19 cellular contexts compared by ENCODE assay signal in the genomic region with DNA sequence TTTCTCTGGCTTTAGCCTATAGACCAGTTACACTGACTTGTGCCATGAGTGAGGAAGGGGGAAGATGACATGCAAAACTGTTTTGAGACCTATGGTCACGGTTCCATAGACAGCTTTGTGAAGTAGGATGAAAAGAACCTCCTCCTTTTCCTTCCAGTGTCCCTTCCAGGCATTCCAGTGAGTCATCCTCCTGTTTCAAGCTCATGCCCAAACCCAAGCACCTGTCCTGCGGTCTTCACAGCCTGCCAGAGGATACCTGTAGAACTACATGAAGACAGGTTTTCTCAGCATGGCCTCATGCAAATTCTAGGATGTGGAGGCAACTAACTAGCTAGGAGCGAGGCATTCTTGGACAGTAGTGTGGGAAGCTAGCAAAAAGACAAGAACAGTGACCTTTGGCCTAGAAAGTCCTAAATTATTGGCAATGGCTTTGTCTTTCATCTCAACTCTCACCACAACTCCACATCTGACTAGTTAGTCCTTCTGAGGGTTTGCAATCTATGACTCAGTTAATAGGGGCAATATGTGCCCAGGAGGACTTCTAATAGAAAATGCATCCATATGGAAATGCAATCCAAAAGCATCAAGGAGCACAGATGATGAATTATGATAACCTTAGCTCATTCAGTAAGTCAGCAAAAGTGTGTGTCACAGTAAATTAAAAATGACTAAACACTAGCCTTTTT.
DNase-seq lines count a peak whose midpoint lies in the region; ATAC-seq, FAIRE-seq and TF ChIP-seq lines count a peak whose summit lies in the region.
"Had no signal": no experiment of that assay in that cellular context is flagged by ENCODE, and none has a peak within 500 bp of the region (broad histone marks: within the 10 kb centered on the region; RNA-seq: fewer than 3 reads in every experiment).

No MANE protein-coding gene starts in this region.

- H3K4me3 Mint-ChIP-seq in activated CD4-positive, alpha-beta T cell treated with anti-CD3 and anti-CD28 coated beads, Interleukin-2, amount 10 ng/mL, durations not matched to agents 24 days and 14 days, result no peak overlapping the region
- H3K4me3 Mint-ChIP-seq in activated CD4-positive, alpha-beta T cell treated with anti-CD3 and anti-CD28 coated beads for 36 hours, result no peak overlapping the region
- H3K4me3 Mint-ChIP-seq in astrocyte (ENCODE audit: unreplicated experiment), result no peak overlapping the region
- H3K4me3 Mint-ChIP-seq: IgD-negative memory B cell had no signal

- DNase-seq in activated CD4-positive, alpha-beta T cell treated with anti-CD3 and anti-CD28 coated beads, Interleukin-2, amount 10 ng/mL, durations not matched to agents 24 days and 14 days, result peak; percentile 27
- DNase-seq in activated CD4-positive, alpha-beta T cell treated with anti-CD3 and anti-CD28 coated beads for 36 hours, result no peak
- DNase-seq in astrocyte (ENCODE audit: low read depth), result peak; percentile 4
- peak; percentile 11 for DNase-seq in fibroblast of the aortic adventitia (ENCODE audit: low read depth)
- DNase-seq in MV-4-11 (lab: John Stamatoyannopoulos, UW), result no peak
- DNase-seq in NCI-H446 treated with DMSO at 0.1 percent for 48 hours (lab: John Stamatoyannopoulos, UW), result no peak
- no peak for DNase-seq in NCI-H2171 treated with DMSO at 0.1 percent for 48 hours (lab: John Stamatoyannopoulos, UW)
- no peak for DNase-seq in SIG-M5 (lab: John Stamatoyannopoulos, UW)
- DNase-seq: DMS 273 treated with DMSO at 0.1 percent for 48 hours, NCI-H1436 treated with DMSO at 0.1 percent for 48 hours, NCI-H2081 treated with DMSO at 0.1 percent for 48 hours, NCI-H748 treated with DMSO at 0.1 percent for 48 hours, SHP77 treated with DMSO at 0.1 percent for 48 hours, SW 1271 had no signal

- no peak overlapping the region for H3K27ac ChIP-seq in astrocyte (ENCODE audit: low read depth, low read length)
- H3K27ac ChIP-seq: 22Rv1; BLaER1 treated with 17β-estradiol and CSF1 and Interleukin-3, amounts not matched to agents 10 nM and 100 nM had no signal

- no peak overlapping the region for H3K9ac ChIP-seq in astrocyte (ENCODE audit: low read length)
- H3K9ac ChIP-seq: BLaER1 treated with 17β-estradiol and CSF1 and Interleukin-3, amounts not matched to agents 10 nM and 100 nM had no signal

- no peaks in the 10 kb centered on the region for H3K9me3 ChIP-seq in astrocyte (ENCODE audit: insufficient read depth, low read depth, low read length)

- no peaks in the 10 kb centered on the region for H3K79me2 ChIP-seq in astrocyte (ENCODE audit: insufficient read depth, low read length)

- H3K9me3 Mint-ChIP-seq in activated CD4-positive, alpha-beta T cell treated with anti-CD3 and anti-CD28 coated beads, Interleukin-2, amount 10 ng/mL, durations not matched to agents 24 days and 14 days, result no peaks in the 10 kb centered on the region
- H3K9me3 Mint-ChIP-seq in activated CD4-positive, alpha-beta T cell treated with anti-CD3 and anti-CD28 coated beads for 36 hours (ENCODE audit: low read depth), result no peaks in the 10 kb centered on the region
- peaks cover 2% of the 10 kb centered on the region for H3K9me3 Mint-ChIP-seq in astrocyte (ENCODE audit: unreplicated experiment)

- H3K36me3 Mint-ChIP-seq in activated CD4-positive, alpha-beta T cell treated with anti-CD3 and anti-CD28 coated beads, Interleukin-2, amount 10 ng/mL, durations not matched to agents 24 days and 14 days (ENCODE audit: low read depth), result no peaks in the 10 kb centered on the region
- H3K36me3 Mint-ChIP-seq in activated CD4-positive, alpha-beta T cell treated with anti-CD3 and anti-CD28 coated beads for 36 hours (ENCODE audit: low read depth), result no peaks in the 10 kb centered on the region
- H3K36me3 Mint-ChIP-seq in astrocyte (ENCODE audit: low read depth, unreplicated experiment), result no peaks in the 10 kb centered on the region
- H3K36me3 Mint-ChIP-seq: IgD-negative memory B cell had no signal

- no peak overlapping the region for H3K4me3 ChIP-seq in astrocyte (ENCODE audit: insufficient read depth, low read depth, low read length)
- H3K4me3 ChIP-seq in fibroblast of the aortic adventitia (ENCODE audit: low read depth, low read length), result no peak overlapping the region
- H3K4me3 ChIP-seq: BLaER1 treated with 17β-estradiol and CSF1 and Interleukin-3, amounts not matched to agents 10 nM and 100 nM had no signal

- intact Hi-C loops in activated CD4-positive, alpha-beta T cell treated with anti-CD3 and anti-CD28 coated beads, Interleukin-2, amount 10 ng/mL, durations not matched to agents 24 days and 14 days (cut with micrococcal nuclease), result no loop called here
- intact Hi-C loops in activated CD4-positive, alpha-beta T cell treated with anti-CD3 and anti-CD28 coated beads for 36 hours (cut with DNase I, micrococcal nuclease), result no loop called here

- no peak overlapping the region for H2AFZ ChIP-seq in astrocyte (ENCODE audit: low read depth, low read length)

- no peak overlapping the region for H3K27ac Mint-ChIP-seq in activated CD4-positive, alpha-beta T cell treated with anti-CD3 and anti-CD28 coated beads, Interleukin-2, amount 10 ng/mL, durations not matched to agents 24 days and 14 days
- no peak overlapping the region for H3K27ac Mint-ChIP-seq in activated CD4-positive, alpha-beta T cell treated with anti-CD3 and anti-CD28 coated beads for 36 hours
- no peak overlapping the region for H3K27ac Mint-ChIP-seq in astrocyte (ENCODE audit: unreplicated experiment)
- H3K27ac Mint-ChIP-seq: IgD-negative memory B cell had no signal

- H3K36me3 ChIP-seq in astrocyte (ENCODE audit: insufficient read depth, low read length), result no peaks in the 10 kb centered on the region
- H3K36me3 ChIP-seq: BLaER1 treated with 17β-estradiol and CSF1 and Interleukin-3, amounts not matched to agents 10 nM and 100 nM had no signal

- no peak for ATAC-seq in activated CD4-positive, alpha-beta T cell treated with anti-CD3 and anti-CD28 coated beads for 36 hours
- ATAC-seq: Panc1 had no signal

- no peaks in the 10 kb centered on the region for H3K27me3 ChIP-seq in astrocyte (ENCODE audit: insufficient read depth, low read length)
- H3K27me3 ChIP-seq: BLaER1 treated with 17β-estradiol and CSF1 and Interleukin-3, amounts not matched to agents 10 nM and 100 nM had no signal

- CTCF ChIA-PET in activated CD4-positive, alpha-beta T cell treated with anti-CD3 and anti-CD28 coated beads for 36 hours (lab: Charles Lee), result no interaction called here

- POLR2A ChIA-PET in activated CD4-positive, alpha-beta T cell treated with anti-CD3 and anti-CD28 coated beads for 36 hours (lab: Charles Lee), result interaction anchor here (0.6 kb wide), 1 partner anchor 239 kb away, joined by 5 read pairs; no protein-coding TSS in a partner anchor

- FAIRE-seq in astrocyte (lab: Jason Lieb, UNC), result no peak
- FAIRE-seq: GM12892 had no signal

- no peaks in the 10 kb centered on the region for H4K20me1 ChIP-seq in astrocyte (ENCODE audit: insufficient read depth, low read length)
- H4K20me1 ChIP-seq: BLaER1 treated with 17β-estradiol and CSF1 and Interleukin-3, amounts not matched to agents 10 nM and 100 nM had no signal

- no peaks in the 10 kb centered on the region for H3K4me1 Mint-ChIP-seq in activated CD4-positive, alpha-beta T cell treated with anti-CD3 and anti-CD28 coated beads, Interleukin-2, amount 10 ng/mL, durations not matched to agents 24 days and 14 days
- no peaks in the 10 kb centered on the region for H3K4me1 Mint-ChIP-seq in activated CD4-positive, alpha-beta T cell treated with anti-CD3 and anti-CD28 coated beads for 36 hours
- peaks cover 10% of the 10 kb centered on the region for H3K4me1 Mint-ChIP-seq in astrocyte (ENCODE audit: low read depth, unreplicated experiment)
- H3K4me1 Mint-ChIP-seq: IgD-negative memory B cell had no signal

- no peak overlapping the region for H3K4me2 ChIP-seq in astrocyte (ENCODE audit: low read length)
- H3K4me2 ChIP-seq: BLaER1 treated with 17β-estradiol and CSF1 and Interleukin-3, amounts not matched to agents 10 nM and 100 nM had no signal

- H3K4me1 ChIP-seq in astrocyte (ENCODE audit: insufficient read depth, low read length), result no peaks in the 10 kb centered on the region
- H3K4me1 ChIP-seq: BLaER1 treated with 17β-estradiol and CSF1 and Interleukin-3, amounts not matched to agents 10 nM and 100 nM had no signal

- no peak for TF ChIP-seq CTCF in astrocyte (IDR thresholded peaks at IDR 0.05; ENCODE audit: insufficient read depth, low read depth, low read length)
- TF ChIP-seq CTCF in fibroblast of the aortic adventitia (IDR thresholded peaks at IDR 0.05; ENCODE audit: insufficient read depth, low read length), result no peak

- peaks cover 2% of the 10 kb centered on the region for H3K27me3 Mint-ChIP-seq in activated CD4-positive, alpha-beta T cell treated with anti-CD3 and anti-CD28 coated beads, Interleukin-2, amount 10 ng/mL, durations not matched to agents 24 days and 14 days
- peaks cover 4% of the 10 kb centered on the region for H3K27me3 Mint-ChIP-seq in activated CD4-positive, alpha-beta T cell treated with anti-CD3 and anti-CD28 coated beads for 36 hours
- no peaks in the 10 kb centered on the region for H3K27me3 Mint-ChIP-seq in astrocyte (ENCODE audit: low read depth, unreplicated experiment)
- H3K27me3 Mint-ChIP-seq: IgD-negative memory B cell had no signal

Comparison
In these comparisons a context has a peak if more than half of its experiments do, and no peak if none do; other contexts are left out.
1. DNase-seq: peak in activated CD4-positive, alpha-beta T cell treated with anti-CD3 and anti-CD28 coated beads, Interleukin-2, amount 10 ng/mL, durations not matched to agents 24 days and 14 days (single experiment), astrocyte (single experiment) and fibroblast of the aortic adventitia (single experiment); none in activated CD4-positive, alpha-beta T cell treated with anti-CD3 and anti-CD28 coated beads for 36 hours (single experiment), MV-4-11 (single experiment), NCI-H446 treated with DMSO at 0.1 percent for 48 hours (single experiment), NCI-H2171 treated with DMSO at 0.1 percent for 48 hours (single experiment) and SIG-M5 (single experiment).